In the genomic region with DNA sequence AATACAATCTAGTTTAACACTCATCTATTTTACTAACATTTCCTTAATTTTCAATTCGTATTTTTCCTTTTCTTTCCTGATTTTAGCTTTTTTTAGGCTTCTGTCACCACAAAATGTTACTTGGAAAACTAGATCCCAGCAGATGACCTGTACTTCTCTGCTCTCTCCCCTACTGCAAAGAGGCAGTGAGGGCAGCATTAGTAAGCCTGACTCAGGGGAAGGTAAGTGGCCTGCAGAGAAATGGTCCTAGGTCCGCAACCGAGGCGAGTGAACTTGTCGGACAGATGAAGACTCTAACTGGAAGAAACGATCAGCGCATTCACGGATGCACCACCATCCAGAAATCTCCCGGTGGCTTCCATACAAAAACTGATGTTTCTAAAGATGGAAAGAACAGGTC, we compare ENCODE assay signal across 8 cellular contexts. TPM values are rescaled to one million over a fixed set of nuclear protein-coding genes. Genes with fewer than 3 reads are reported as not detected.
DNase-seq lines count a peak whose midpoint lies in the region; ATAC-seq and TF ChIP-seq lines count a peak whose summit lies in the region.

No MANE protein-coding gene starts in this region.

- no peak overlapping the region for H3K4me3 ChIP-seq in gastroesophageal sphincter

- 52 to 68% methylated on average over 2 to 9 of the region's 9 CpGs for WGBS in gastroesophageal sphincter (ENCODE audit: low coverage in 1 of 2), 2 donors

- H3K4me1 Mint-ChIP-seq in activated CD4-positive, alpha-beta memory T cell treated with anti-CD3 and anti-CD28 coated beads for 36 hours (ENCODE audit: low read depth): peaks cover 55% of the 10 kb centered on the region

- H3K36me3 Mint-ChIP-seq in activated CD4-positive, alpha-beta memory T cell treated with anti-CD3 and anti-CD28 coated beads for 36 hours: peaks cover 27% of the 10 kb centered on the region

- H3K9me3 ChIP-seq in gastroesophageal sphincter: no peaks in the 10 kb centered on the region

- POLR2A ChIA-PET in activated CD4-positive, alpha-beta memory T cell treated with anti-CD3 and anti-CD28 coated beads for 36 hours (lab: Charles Lee): interaction anchor here (0.6 to 5.3 kb wide), 4 partner anchors 18 to 804 kb away, joined by 3 to 52 read pairs (median 7); a partner anchor contains a TSS

- H3K27me3 ChIP-seq in gastroesophageal sphincter: no peaks in the 10 kb centered on the region

- H3K27me3 Mint-ChIP-seq in activated CD4-positive, alpha-beta memory T cell treated with anti-CD3 and anti-CD28 coated beads for 36 hours: no peaks in the 10 kb centered on the region

- H3K9me3 Mint-ChIP-seq in activated CD4-positive, alpha-beta memory T cell treated with anti-CD3 and anti-CD28 coated beads for 36 hours: no peaks in the 10 kb centered on the region

- peaks cover 0 to 70% of the 10 kb centered on the region in 2 donors for H3K36me3 ChIP-seq in gastroesophageal sphincter

- H3K4me1 ChIP-seq in gastroesophageal sphincter: peaks cover 9 to 77% (median 31%) of the 10 kb centered on the region in 3 donors

- TF ChIP-seq CTCF in gastroesophageal sphincter (IDR thresholded peaks at IDR 0.05): no peak

- CTCF ChIA-PET in activated CD4-positive, alpha-beta memory T cell treated with anti-CD3 and anti-CD28 coated beads for 36 hours (lab: Charles Lee): interaction anchor here (1.1 to 3.6 kb wide), 5 partner anchors 15 to 249 kb away, joined by 3 to 21 read pairs (median 7); a partner anchor contains a TSS

- peak; percentile 15 for DNase-seq in HCEC 1CT
- no peak for DNase-seq in activated CD4-positive, alpha-beta memory T cell treated with anti-CD3 and anti-CD28 coated beads for 36 hours
- DNase-seq in stimulated activated CD8-positive, alpha-beta memory T cell treated with anti-CD3 and anti-CD28 coated beads, Interleukin-4, amount 100 ng/mL, for 48 hours: peak; percentile 23

- H3K27ac Mint-ChIP-seq in activated CD4-positive, alpha-beta memory T cell treated with anti-CD3 and anti-CD28 coated beads for 36 hours: peak overlapping the region; percentile 79

- TF ChIP-seq POLR2A in gastroesophageal sphincter (IDR thresholded peaks at IDR 0.05): no peak

- peak overlapping the region; percentile 86 to 97 (median 90) for H3K27ac ChIP-seq in gastroesophageal sphincter

- TF ChIP-seq EP300 in gastroesophageal sphincter (IDR thresholded peaks at IDR 0.05): no peak

- intact Hi-C loops in activated CD4-positive, alpha-beta memory T cell treated with anti-CD3 and anti-CD28 coated beads for 36 hours (cut with micrococcal nuclease): no loop called here

- no peak overlapping the region for H3K4me3 Mint-ChIP-seq in activated CD4-positive, alpha-beta memory T cell treated with anti-CD3 and anti-CD28 coated beads for 36 hours

- ATAC-seq in gastroesophageal sphincter: no peak
- ATAC-seq in GM18502 (IDR thresholded peaks at IDR 0.05; ENCODE audit: poor library complexity, unreplicated experiment): no peak
- no peak for ATAC-seq in GM18520 (IDR thresholded peaks at IDR 0.05; ENCODE audit: unreplicated experiment)
- ATAC-seq in HG03521 (IDR thresholded peaks at IDR 0.05; ENCODE audit: unreplicated experiment): no peak
- no peak for ATAC-seq in HG03442 (IDR thresholded peaks at IDR 0.05; ENCODE audit: unreplicated experiment)

RNA-seq across cellular contexts. Expression of a gene that starts 20.4 kb away (rescaled TPM):
- 10 to 100 TPM; 31.0 to 32.4 TPM for total RNA-seq in activated CD4-positive, alpha-beta memory T cell treated with anti-CD3 and anti-CD28 coated beads for 36 hours
- total RNA-seq in gastroesophageal sphincter: 100 to 1,000 TPM; 115 to 227 (median 183) TPM

RNA-seq across cellular contexts. Expression of a gene that starts 20.6 kb away (rescaled TPM):
- total RNA-seq in activated CD4-positive, alpha-beta memory T cell treated with anti-CD3 and anti-CD28 coated beads for 36 hours: 10 to 100 TPM; 17.5 to 19.2 TPM
- total RNA-seq in gastroesophageal sphincter: 10 to 100 TPM; 14.5 to 32.9 (median 25.7) TPM

RNA-seq across cellular contexts. Expression of a gene that starts 33.2 kb away (rescaled TPM):
- total RNA-seq in activated CD4-positive, alpha-beta memory T cell treated with anti-CD3 and anti-CD28 coated beads for 36 hours: 10 to 100 TPM; 27.8 to 31.6 TPM
- total RNA-seq in gastroesophageal sphincter: 10 to 100 TPM; 27.6 to 73.0 (median 34.4) TPM

RNA-seq across cellular contexts. Expression of a gene that starts 33.4 kb away (rescaled TPM):
- total RNA-seq in activated CD4-positive, alpha-beta memory T cell treated with anti-CD3 and anti-CD28 coated beads for 36 hours: 10 to 100 TPM; 22.1 to 22.9 TPM
- total RNA-seq in gastroesophageal sphincter: 10 to 100 TPM in 3 of 4 donors, 1 to 10 TPM in 1; 7.9 to 15.6 (median 12.7) TPM
